Comparison of ENCODE assay signal across 30 cellular contexts in genomic region chr13:93709511-93710244, GRCh38.
DNase-seq lines count a peak whose midpoint lies in the region; ATAC-seq and TF ChIP-seq lines count a peak whose summit lies in the region.
"Had no signal": no experiment of that assay in that cellular context is flagged by ENCODE, and none has a peak within 500 bp of the region (broad histone marks: within the 10 kb centered on the region; RNA-seq: fewer than 3 reads in every experiment).

No MANE protein-coding gene starts in this region.

- H2BK12ac ChIP-seq in mesenchymal stem cell (ENCODE audit: low read length in 2 of 2): no peak overlapping the region

- H2BK15ac ChIP-seq in mesenchymal stem cell (ENCODE audit: low read depth, poor library complexity, severe bottlenecking): no peak overlapping the region

- peaks cover 7% of the 10 kb centered on the region for H3K9me3 ChIP-seq in mesenchymal stem cell (ENCODE audit: control insufficient read depth, low read length)
- H3K9me3 ChIP-seq: body of pancreas had no signal

- no peak overlapping the region for H3K4me2 ChIP-seq in mesenchymal stem cell (ENCODE audit: low read length, poor library complexity, severe bottlenecking)

- H2BK120ac ChIP-seq in mesenchymal stem cell (ENCODE audit: low read depth, low read length): no peak overlapping the region

- H3K27ac ChIP-seq in mesenchymal stem cell (ENCODE audit: low read length, poor library complexity, severe bottlenecking): no peak overlapping the region
- H3K27ac ChIP-seq: body of pancreas, gastrocnemius medialis, RWPE1, upper lobe of right lung had no signal

- H3K14ac ChIP-seq in mesenchymal stem cell (ENCODE audit: low read length in 2 of 2): no peak overlapping the region

- no peak overlapping the region for H4K91ac ChIP-seq in mesenchymal stem cell (ENCODE audit: low read length)

- DNase-seq in AG10803 (ENCODE audit: low read depth) (peak; percentile 72), LHCN-M2 (ENCODE audit: low read depth) (peak; percentile 55), chondrocyte (ENCODE audit: low spot score) (no peak), mesenchymal stem cell (peak; percentile 35), anterior cingulate cortex (lab: John Stamatoyannopoulos, UW) (no peak)
- no peak for DNase-seq in activated effector memory CD4-positive, alpha-beta T cell treated with anti-CD3 and anti-CD28 coated beads, Interleukin-2, amount 50 U/mL, for 16 hours
- DNase-seq: activated CD4-positive, alpha-beta T cell treated with anti-CD3 and anti-CD28 coated beads for 36 hours; activated CD8-positive, alpha-beta T cell treated with anti-CD3 and anti-CD28 coated beads, Interleukin-2, amount 10 ng/mL, durations not matched to agents 7 days and 5 days; activated naive CD8-positive, alpha-beta T cell treated with anti-CD3 and anti-CD28 coated beads, Interleukin-2, amount 10 ng/mL, durations not matched to agents 7 days and 5 days; body of pancreas; CD4-positive, CD25-positive, alpha-beta regulatory T cell; DND-41; gastrocnemius medialis; hippocampal formation; left colon; NCI-H1048; NCI-H187 treated with DMSO at 0.1 percent for 48 hours; NCI-H526; posterior cingulate gyrus; right cardiac atrium; stimulated activated CD4-positive, alpha-beta T cell treated with anti-CD3 and anti-CD28 coated beads, Interleukin-15, amount 100 ng/mL, for 24 hours; stimulated activated naive B cell treated with anti-CD40 and anti-IgM and Interleukin-4, amounts not matched to agents 10 μg/mL and 1 μg/mL and 100 μg/mL, for 72 hours; T-helper 17 cell; upper lobe of right lung had no signal

- peaks cover 18% of the 10 kb centered on the region for H3K9me3 Mint-ChIP-seq in chondrocyte (ENCODE audit: low read depth)

- no peak overlapping the region for H3K4me3 Mint-ChIP-seq in chondrocyte (ENCODE audit: unreplicated experiment)
- H3K4me3 Mint-ChIP-seq: activated CD4-positive, alpha-beta T cell treated with anti-CD3 and anti-CD28 coated beads for 36 hours; activated CD8-positive, alpha-beta T cell treated with anti-CD3 and anti-CD28 coated beads, Interleukin-2, amount 10 ng/mL, durations not matched to agents 7 days and 5 days; activated naive CD8-positive, alpha-beta T cell treated with anti-CD3 and anti-CD28 coated beads, Interleukin-2, amount 10 ng/mL, durations not matched to agents 7 days and 5 days; CD4-positive, CD25-positive, alpha-beta regulatory T cell; memory B cell; stimulated activated naive B cell treated with anti-CD40 and anti-IgM and Interleukin-4, amounts not matched to agents 10 μg/mL and 1 μg/mL and 100 μg/mL, for 72 hours; T-helper 17 cell had no signal

- no peak overlapping the region for H3K4ac ChIP-seq in mesenchymal stem cell (ENCODE audit: low read depth in 1 of 2, low read length in 2 of 2)

- H2BK5ac ChIP-seq in mesenchymal stem cell (ENCODE audit: low read depth, low read length, poor library complexity, severe bottlenecking): no peak overlapping the region

- peaks cover 19% of the 10 kb centered on the region for H3K36me3 Mint-ChIP-seq in chondrocyte (ENCODE audit: low read depth)
- H3K36me3 Mint-ChIP-seq: activated naive CD8-positive, alpha-beta T cell treated with anti-CD3 and anti-CD28 coated beads, Interleukin-2, amount 10 ng/mL, durations not matched to agents 7 days and 5 days; CD4-positive, CD25-positive, alpha-beta regulatory T cell; memory B cell; stimulated activated naive B cell treated with anti-CD40 and anti-IgM and Interleukin-4, amounts not matched to agents 10 μg/mL and 1 μg/mL and 100 μg/mL, for 72 hours had no signal

- H2AK5ac ChIP-seq in mesenchymal stem cell (ENCODE audit: low read length, severe bottlenecking): no peak overlapping the region

- H3K4me1 Mint-ChIP-seq in chondrocyte (ENCODE audit: low read depth): peaks cover 23% of the 10 kb centered on the region
- H3K4me1 Mint-ChIP-seq: activated CD4-positive, alpha-beta T cell treated with anti-CD3 and anti-CD28 coated beads for 36 hours; activated naive CD8-positive, alpha-beta T cell treated with anti-CD3 and anti-CD28 coated beads, Interleukin-2, amount 10 ng/mL, durations not matched to agents 7 days and 5 days; CD4-positive, CD25-positive, alpha-beta regulatory T cell; memory B cell; stimulated activated naive B cell treated with anti-CD40 and anti-IgM and Interleukin-4, amounts not matched to agents 10 μg/mL and 1 μg/mL and 100 μg/mL, for 72 hours; T-helper 17 cell had no signal

- no peak for ATAC-seq in GM18868 (IDR thresholded peaks at IDR 0.05; ENCODE audit: unreplicated experiment)
- no peak for ATAC-seq in activated CD4-positive, CD25-positive, alpha-beta regulatory T cell treated with anti-CD3 and anti-CD28 coated beads, Interleukin-2, amount 50 U/mL, for 24 hours
- ATAC-seq: activated CD4-positive, alpha-beta T cell treated with anti-CD3 and anti-CD28 coated beads for 36 hours; activated CD8-positive, alpha-beta T cell treated with anti-CD3 and anti-CD28 coated beads, Interleukin-2, amount 10 ng/mL, durations not matched to agents 7 days and 5 days; body of pancreas; gastrocnemius medialis; HCT116; left colon; right cardiac atrium; stimulated activated naive B cell treated with anti-CD40 and anti-IgM and Interleukin-4, amounts not matched to agents 10 μg/mL and 1 μg/mL and 100 μg/mL, for 72 hours; T-helper 17 cell; upper lobe of right lung had no signal

- no peak overlapping the region for H3K9ac ChIP-seq in mesenchymal stem cell (ENCODE audit: low read length)

- H3K79me1 ChIP-seq in mesenchymal stem cell (replicated peaks; ENCODE audit: low read length, poor library complexity, severe bottlenecking): no peaks in the 10 kb centered on the region

- H3K23ac ChIP-seq in mesenchymal stem cell (ENCODE audit: low read length in 2 of 2): no peak overlapping the region

- no peaks in the 10 kb centered on the region for H3K27me3 ChIP-seq in mesenchymal stem cell (ENCODE audit: control insufficient read depth in 1 of 2, insufficient read depth in 1 of 2, low read length in 2 of 2)
- H3K27me3 ChIP-seq: body of pancreas, gastrocnemius medialis, upper lobe of right lung had no signal

- no CpG with 5 or more reads among the region's 1 CpG for WGBS in mesenchymal stem cell

- no peaks in the 10 kb centered on the region for H3K4me1 ChIP-seq in mesenchymal stem cell (ENCODE audit: control insufficient read depth, insufficient read depth, low read depth, low read length)
- H3K4me1 ChIP-seq: body of pancreas, gastrocnemius medialis, upper lobe of right lung had no signal

- no peak for TF ChIP-seq CTCF in AG10803 (conservative IDR thresholded peaks at IDR 0.05; ENCODE audit: low read length)
- TF ChIP-seq CTCF in chondrocyte (IDR thresholded peaks at IDR 0.05): no peak

- H4K8ac ChIP-seq in mesenchymal stem cell (ENCODE audit: low read length): no peak overlapping the region

- no peak overlapping the region for H3K4me3 ChIP-seq in AG10803 (ENCODE audit: low read length)
- no peak overlapping the region for H3K4me3 ChIP-seq in mesenchymal stem cell (ENCODE audit: insufficient read depth in 1 of 2, low read depth in 1 of 2, low read length in 2 of 2)
- H3K4me3 ChIP-seq: body of pancreas, gastrocnemius medialis, upper lobe of right lung had no signal

- H3K27me3 Mint-ChIP-seq in chondrocyte (ENCODE audit: low read depth): no peaks in the 10 kb centered on the region
- H3K27me3 Mint-ChIP-seq: activated CD4-positive, alpha-beta T cell treated with anti-CD3 and anti-CD28 coated beads for 36 hours; activated naive CD8-positive, alpha-beta T cell treated with anti-CD3 and anti-CD28 coated beads, Interleukin-2, amount 10 ng/mL, durations not matched to agents 7 days and 5 days; CD4-positive, CD25-positive, alpha-beta regulatory T cell; memory B cell; stimulated activated naive B cell treated with anti-CD40 and anti-IgM and Interleukin-4, amounts not matched to agents 10 μg/mL and 1 μg/mL and 100 μg/mL, for 72 hours; T-helper 17 cell had no signal

- H3K27ac Mint-ChIP-seq in chondrocyte (ENCODE audit: unreplicated experiment): peak overlapping the region; percentile 27
- H3K27ac Mint-ChIP-seq: activated CD4-positive, alpha-beta T cell treated with anti-CD3 and anti-CD28 coated beads for 36 hours; activated CD8-positive, alpha-beta T cell treated with anti-CD3 and anti-CD28 coated beads, Interleukin-2, amount 10 ng/mL, durations not matched to agents 7 days and 5 days; activated naive CD8-positive, alpha-beta T cell treated with anti-CD3 and anti-CD28 coated beads, Interleukin-2, amount 10 ng/mL, durations not matched to agents 7 days and 5 days; activated T-helper 2 cell treated with anti-CD3 and anti-CD28 coated beads, Interferon-gamma antibody, Interleukin-2, Interleukin-4, amounts not matched to agents 10 μg/mL and 5 μg/mL and 100 μg/mL, durations not matched to agents 14 hours and 24 hours and 36 hours; CD4-positive, CD25-positive, alpha-beta regulatory T cell; memory B cell; stimulated activated naive B cell treated with anti-CD40 and anti-IgM and Interleukin-4, amounts not matched to agents 10 μg/mL and 1 μg/mL and 100 μg/mL, for 72 hours; T-helper 17 cell had no signal

- no peaks in the 10 kb centered on the region for H3K36me3 ChIP-seq in mesenchymal stem cell (ENCODE audit: control insufficient read depth in 1 of 2, insufficient read depth in 2 of 2, low read depth in 1 of 2, low read length in 2 of 2)
- H3K36me3 ChIP-seq: gastrocnemius medialis, upper lobe of right lung had no signal

- H3K18ac ChIP-seq in mesenchymal stem cell (ENCODE audit: low read depth in 1 of 2, low read length in 2 of 2): no peak overlapping the region

- no peak overlapping the region for H2AFZ ChIP-seq in mesenchymal stem cell (ENCODE audit: low read depth, low read length)

Comparison
In these comparisons a context has a peak if more than half of its experiments do, and no peak if none do; other contexts are left out.
1. DNase-seq: peak in AG10803 (single experiment), LHCN-M2 (single experiment) and mesenchymal stem cell (single experiment); none in chondrocyte (single experiment), anterior cingulate cortex (0 of 58) and activated effector memory CD4-positive, alpha-beta T cell treated with anti-CD3 and anti-CD28 coated beads, Interleukin-2, amount 50 U/mL, for 16 hours (single experiment).